Comparison of ENCODE assay signal across 1 cellular context in the genomic region with DNA sequence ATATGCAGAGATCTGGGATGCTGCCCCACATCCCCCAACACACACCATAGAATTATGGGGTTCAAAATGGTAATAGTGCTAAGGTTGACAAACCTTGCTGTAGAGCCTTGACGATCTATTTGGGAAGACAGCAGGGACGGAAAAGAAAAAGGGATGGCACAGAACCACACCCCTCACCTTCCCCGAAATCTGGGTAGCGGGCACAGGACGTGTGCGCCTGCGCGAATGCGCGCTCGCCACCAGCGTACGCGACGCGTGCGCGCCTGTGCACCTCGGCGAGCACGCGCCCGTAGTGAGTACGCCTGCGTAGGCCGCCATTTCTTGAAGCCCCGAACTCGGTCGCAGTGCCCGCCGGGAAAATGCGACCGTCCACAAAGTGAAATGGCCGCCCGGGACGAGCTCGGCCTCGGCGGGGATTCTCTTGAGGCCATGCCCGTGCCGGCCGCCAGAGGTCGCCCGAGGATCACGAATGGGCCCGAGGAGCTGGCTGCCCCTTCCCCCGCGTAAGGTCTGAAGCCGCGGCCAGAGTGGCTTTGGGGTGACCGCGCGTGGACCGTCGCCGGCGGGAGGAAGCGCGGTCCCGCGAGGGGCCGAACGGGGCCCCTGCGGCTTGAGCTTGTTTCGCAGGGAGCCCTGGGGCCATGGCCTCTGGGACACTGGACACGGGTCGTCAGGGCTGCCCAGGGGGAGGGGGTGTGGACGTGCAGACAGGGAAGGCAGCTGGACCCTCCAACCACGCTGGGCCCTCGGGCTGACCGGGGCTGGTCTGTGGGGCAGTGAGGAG.
TF ChIP-seq lines count a peak whose summit lies in the region.

No MANE protein-coding gene starts in this region.

TF ChIP-seq in HEK293, 187 proteins besides CTCF, POLR2A, EP300 and RAD21 (continued from another document and continues in another):
- no peak for TF ChIP-seq ZNF610 (tag by site-specific recombination; IDR thresholded peaks at IDR 0.05; ENCODE audit: borderline replicate concordance)
- TF ChIP-seq ZNF623 (tag by site-specific recombination; IDR thresholded peaks at IDR 0.05) = no peak
- TF ChIP-seq, protein P1, sequence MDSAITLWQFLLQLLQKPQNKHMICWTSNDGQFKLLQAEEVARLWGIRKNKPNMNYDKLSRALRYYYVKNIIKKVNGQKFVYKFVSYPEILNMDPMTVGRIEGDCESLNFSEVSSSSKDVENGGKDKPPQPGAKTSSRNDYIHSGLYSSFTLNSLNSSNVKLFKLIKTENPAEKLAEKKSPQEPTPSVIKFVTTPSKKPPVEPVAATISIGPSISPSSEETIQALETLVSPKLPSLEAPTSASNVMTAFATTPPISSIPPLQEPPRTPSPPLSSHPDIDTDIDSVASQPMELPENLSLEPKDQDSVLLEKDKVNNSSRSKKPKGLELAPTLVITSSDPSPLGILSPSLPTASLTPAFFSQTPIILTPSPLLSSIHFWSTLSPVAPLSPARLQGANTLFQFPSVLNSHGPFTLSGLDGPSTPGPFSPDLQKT (IDR thresholded peaks at IDR 0.05; ENCODE audit: borderline replicate concordance, low read depth, low read length) = no peak
- no peak for TF ChIP-seq ZNF830 (tag by site-specific recombination; IDR thresholded peaks at IDR 0.05; ENCODE audit: low read depth)
- TF ChIP-seq ZNF596 (tag by site-specific recombination; IDR thresholded peaks at IDR 0.05) = no peak
- TF ChIP-seq ZNF747 (tag by site-specific recombination; IDR thresholded peaks at IDR 0.05) = no peak
- TF ChIP-seq, protein P2, sequence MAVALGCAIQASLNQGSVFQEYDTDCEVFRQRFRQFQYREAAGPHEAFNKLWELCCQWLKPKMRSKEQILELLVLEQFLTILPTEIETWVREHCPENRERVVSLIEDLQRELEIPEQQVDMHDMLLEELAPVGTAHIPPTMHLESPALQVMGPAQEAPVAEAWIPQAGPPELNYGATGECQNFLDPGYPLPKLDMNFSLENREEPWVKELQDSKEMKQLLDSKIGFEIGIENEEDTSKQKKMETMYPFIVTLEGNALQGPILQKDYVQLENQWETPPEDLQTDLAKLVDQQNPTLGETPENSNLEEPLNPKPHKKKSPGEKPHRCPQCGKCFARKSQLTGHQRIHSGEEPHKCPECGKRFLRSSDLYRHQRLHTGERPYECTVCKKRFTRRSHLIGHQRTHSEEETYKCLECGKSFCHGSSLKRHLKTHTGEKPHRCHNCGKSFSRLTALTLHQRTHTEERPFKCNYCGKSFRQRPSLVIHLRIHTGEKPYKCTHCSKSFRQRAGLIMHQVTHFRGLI (tag by site-specific recombination; IDR thresholded peaks at IDR 0.05) = no peak
- TF ChIP-seq ZNF785 (tag by site-specific recombination; IDR thresholded peaks at IDR 0.05) = no peak
- TF ChIP-seq, protein P3, sequence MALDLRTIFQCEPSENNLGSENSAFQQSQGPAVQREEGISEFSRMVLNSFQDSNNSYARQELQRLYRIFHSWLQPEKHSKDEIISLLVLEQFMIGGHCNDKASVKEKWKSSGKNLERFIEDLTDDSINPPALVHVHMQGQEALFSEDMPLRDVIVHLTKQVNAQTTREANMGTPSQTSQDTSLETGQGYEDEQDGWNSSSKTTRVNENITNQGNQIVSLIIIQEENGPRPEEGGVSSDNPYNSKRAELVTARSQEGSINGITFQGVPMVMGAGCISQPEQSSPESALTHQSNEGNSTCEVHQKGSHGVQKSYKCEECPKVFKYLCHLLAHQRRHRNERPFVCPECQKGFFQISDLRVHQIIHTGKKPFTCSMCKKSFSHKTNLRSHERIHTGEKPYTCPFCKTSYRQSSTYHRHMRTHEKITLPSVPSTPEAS (tag by site-specific recombination; IDR thresholded peaks at IDR 0.05) = no peak
- no peak for TF ChIP-seq ZNF416 (tag by site-specific recombination; IDR thresholded peaks at IDR 0.05)
- TF ChIP-seq ZNF626 (tag by site-specific recombination; IDR thresholded peaks at IDR 0.05) = no peak
- TF ChIP-seq ZNF76 (tag by site-specific recombination; IDR thresholded peaks at IDR 0.05; ENCODE audit: borderline replicate concordance, low read depth) = peak; percentile 90
- TF ChIP-seq ZNF16 (tag by site-specific recombination; IDR thresholded peaks at IDR 0.05; ENCODE audit: low read depth) = no peak
- TF ChIP-seq ZNF24 (tag by site-specific recombination; IDR thresholded peaks at IDR 0.05) = no peak
- TF ChIP-seq, protein P4, sequence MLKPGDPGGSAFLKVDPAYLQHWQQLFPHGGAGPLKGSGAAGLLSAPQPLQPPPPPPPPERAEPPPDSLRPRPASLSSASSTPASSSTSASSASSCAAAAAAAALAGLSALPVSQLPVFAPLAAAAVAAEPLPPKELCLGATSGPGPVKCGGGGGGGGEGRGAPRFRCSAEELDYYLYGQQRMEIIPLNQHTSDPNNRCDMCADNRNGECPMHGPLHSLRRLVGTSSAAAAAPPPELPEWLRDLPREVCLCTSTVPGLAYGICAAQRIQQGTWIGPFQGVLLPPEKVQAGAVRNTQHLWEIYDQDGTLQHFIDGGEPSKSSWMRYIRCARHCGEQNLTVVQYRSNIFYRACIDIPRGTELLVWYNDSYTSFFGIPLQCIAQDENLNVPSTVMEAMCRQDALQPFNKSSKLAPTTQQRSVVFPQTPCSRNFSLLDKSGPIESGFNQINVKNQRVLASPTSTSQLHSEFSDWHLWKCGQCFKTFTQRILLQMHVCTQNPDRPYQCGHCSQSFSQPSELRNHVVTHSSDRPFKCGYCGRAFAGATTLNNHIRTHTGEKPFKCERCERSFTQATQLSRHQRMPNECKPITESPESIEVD (tag by site-specific recombination; IDR thresholded peaks at IDR 0.05) = no peak
- TF ChIP-seq, protein P5, sequence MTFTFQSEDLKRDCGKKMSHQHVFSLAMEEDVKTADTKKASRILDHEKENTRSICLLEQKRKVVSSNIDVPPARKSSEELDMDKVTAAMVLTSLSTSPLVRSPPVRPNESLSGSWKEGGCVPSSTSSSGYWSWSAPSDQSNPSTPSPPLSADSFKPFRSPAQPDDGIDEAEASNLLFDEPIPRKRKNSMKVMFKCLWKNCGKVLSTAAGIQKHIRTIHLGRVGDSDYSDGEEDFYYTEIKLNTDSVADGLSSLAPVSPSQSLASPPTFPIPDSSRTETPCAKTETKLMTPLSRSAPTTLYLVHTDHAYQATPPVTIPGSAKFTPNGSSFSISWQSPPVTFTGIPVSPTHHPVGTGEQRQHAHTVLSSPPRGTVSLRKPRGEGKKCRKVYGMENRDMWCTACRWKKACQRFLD (tag by site-specific recombination; IDR thresholded peaks at IDR 0.05) = no peak
- TF ChIP-seq GLIS2 (tag by site-specific recombination; IDR thresholded peaks at IDR 0.05) = no peak
- no peak for TF ChIP-seq ZNF202 (tag by site-specific recombination; IDR thresholded peaks at IDR 0.05; ENCODE audit: borderline replicate concordance)
- no peak for TF ChIP-seq MYNN (tag by site-specific recombination; IDR thresholded peaks at IDR 0.05; ENCODE audit: borderline replicate concordance)
- no peak for TF ChIP-seq SETDB1 (IDR thresholded peaks at IDR 0.05; ENCODE audit: insufficient read length, low read length)
- TF ChIP-seq ZNF660 (tag by site-specific recombination; IDR thresholded peaks at IDR 0.05) = peak; percentile 74; the same call in 1 of the 2 replicates
- TF ChIP-seq BCL11A (tag by site-specific recombination; IDR thresholded peaks at IDR 0.05; ENCODE audit: low read depth) = peak; percentile 59; the same call in 1 of the 2 replicates
- TF ChIP-seq, protein P6, sequence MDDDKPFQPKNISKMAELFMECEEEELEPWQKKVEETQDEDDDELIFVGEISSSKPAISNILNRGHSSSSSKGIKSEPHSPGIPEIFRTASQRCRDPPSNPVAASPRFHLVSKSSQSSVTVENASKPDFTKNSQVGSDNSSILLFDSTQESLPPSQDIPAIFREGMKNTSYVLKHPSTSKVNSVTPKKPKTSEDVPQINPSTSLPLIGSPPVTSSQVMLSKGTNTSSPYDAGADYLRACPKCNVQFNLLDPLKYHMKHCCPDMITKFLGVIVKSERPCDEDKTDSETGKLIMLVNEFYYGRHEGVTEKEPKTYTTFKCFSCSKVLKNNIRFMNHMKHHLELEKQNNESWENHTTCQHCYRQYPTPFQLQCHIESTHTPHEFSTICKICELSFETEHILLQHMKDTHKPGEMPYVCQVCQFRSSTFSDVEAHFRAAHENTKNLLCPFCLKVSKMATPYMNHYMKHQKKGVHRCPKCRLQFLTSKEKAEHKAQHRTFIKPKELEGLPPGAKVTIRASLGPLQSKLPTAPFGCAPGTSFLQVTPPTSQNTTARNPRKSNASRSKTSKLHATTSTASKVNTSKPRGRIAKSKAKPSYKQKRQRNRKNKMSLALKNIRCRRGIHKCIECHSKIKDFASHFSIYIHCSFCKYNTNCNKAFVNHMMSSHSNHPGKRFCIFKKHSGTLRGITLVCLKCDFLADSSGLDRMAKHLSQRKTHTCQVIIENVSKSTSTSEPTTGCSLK (tag by site-specific recombination; IDR thresholded peaks at IDR 0.05) = no peak
- TF ChIP-seq ZNF423 (tag by site-specific recombination; IDR thresholded peaks at IDR 0.05) = no peak
- 0 out of 2 replicates have a peak, but pooled peaks have one; percentile 43 for TF ChIP-seq ZNF2 (tag by site-specific recombination; IDR thresholded peaks at IDR 0.05)
- TF ChIP-seq ZNF302 (tag by site-specific recombination; IDR thresholded peaks at IDR 0.05; ENCODE audit: low read depth) = no peak
- TF ChIP-seq ZNF426 (tag by site-specific recombination; IDR thresholded peaks at IDR 0.05) = no peak
- TF ChIP-seq, protein P7, sequence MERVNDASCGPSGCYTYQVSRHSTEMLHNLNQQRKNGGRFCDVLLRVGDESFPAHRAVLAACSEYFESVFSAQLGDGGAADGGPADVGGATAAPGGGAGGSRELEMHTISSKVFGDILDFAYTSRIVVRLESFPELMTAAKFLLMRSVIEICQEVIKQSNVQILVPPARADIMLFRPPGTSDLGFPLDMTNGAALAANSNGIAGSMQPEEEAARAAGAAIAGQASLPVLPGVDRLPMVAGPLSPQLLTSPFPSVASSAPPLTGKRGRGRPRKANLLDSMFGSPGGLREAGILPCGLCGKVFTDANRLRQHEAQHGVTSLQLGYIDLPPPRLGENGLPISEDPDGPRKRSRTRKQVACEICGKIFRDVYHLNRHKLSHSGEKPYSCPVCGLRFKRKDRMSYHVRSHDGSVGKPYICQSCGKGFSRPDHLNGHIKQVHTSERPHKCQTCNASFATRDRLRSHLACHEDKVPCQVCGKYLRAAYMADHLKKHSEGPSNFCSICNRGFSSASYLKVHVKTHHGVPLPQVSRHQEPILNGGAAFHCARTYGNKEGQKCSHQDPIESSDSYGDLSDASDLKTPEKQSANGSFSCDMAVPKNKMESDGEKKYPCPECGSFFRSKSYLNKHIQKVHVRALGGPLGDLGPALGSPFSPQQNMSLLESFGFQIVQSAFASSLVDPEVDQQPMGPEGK (tag by site-specific recombination; IDR thresholded peaks at IDR 0.05) = 0 out of 2 replicates have a peak, but pooled peaks have one; percentile 32
- TF ChIP-seq ZNF670 (tag by site-specific recombination; IDR thresholded peaks at IDR 0.05; ENCODE audit: low read depth) = no peak
- TF ChIP-seq, protein P8, sequence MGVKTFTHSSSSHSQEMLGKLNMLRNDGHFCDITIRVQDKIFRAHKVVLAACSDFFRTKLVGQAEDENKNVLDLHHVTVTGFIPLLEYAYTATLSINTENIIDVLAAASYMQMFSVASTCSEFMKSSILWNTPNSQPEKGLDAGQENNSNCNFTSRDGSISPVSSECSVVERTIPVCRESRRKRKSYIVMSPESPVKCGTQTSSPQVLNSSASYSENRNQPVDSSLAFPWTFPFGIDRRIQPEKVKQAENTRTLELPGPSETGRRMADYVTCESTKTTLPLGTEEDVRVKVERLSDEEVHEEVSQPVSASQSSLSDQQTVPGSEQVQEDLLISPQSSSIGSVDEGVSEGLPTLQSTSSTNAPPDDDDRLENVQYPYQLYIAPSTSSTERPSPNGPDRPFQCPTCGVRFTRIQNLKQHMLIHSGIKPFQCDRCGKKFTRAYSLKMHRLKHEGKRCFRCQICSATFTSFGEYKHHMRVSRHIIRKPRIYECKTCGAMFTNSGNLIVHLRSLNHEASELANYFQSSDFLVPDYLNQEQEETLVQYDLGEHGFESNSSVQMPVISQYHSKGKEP (tag by site-specific recombination; IDR thresholded peaks at IDR 0.05) = no peak
- TF ChIP-seq ZBTB7A (tag by site-specific recombination; IDR thresholded peaks at IDR 0.05; ENCODE audit: low read depth) = no peak
- TF ChIP-seq, protein P9, sequence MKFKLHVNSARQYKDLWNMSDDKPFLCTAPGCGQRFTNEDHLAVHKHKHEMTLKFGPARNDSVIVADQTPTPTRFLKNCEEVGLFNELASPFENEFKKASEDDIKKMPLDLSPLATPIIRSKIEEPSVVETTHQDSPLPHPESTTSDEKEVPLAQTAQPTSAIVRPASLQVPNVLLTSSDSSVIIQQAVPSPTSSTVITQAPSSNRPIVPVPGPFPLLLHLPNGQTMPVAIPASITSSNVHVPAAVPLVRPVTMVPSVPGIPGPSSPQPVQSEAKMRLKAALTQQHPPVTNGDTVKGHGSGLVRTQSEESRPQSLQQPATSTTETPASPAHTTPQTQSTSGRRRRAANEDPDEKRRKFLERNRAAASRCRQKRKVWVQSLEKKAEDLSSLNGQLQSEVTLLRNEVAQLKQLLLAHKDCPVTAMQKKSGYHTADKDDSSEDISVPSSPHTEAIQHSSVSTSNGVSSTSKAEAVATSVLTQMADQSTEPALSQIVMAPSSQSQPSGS (tag by site-specific recombination; IDR thresholded peaks at IDR 0.05; ENCODE audit: low read depth) = no peak
- TF ChIP-seq ZNF155 (tag by site-specific recombination; IDR thresholded peaks at IDR 0.05) = no peak
- peak; percentile 61; the same call in 1 of the 2 replicates for TF ChIP-seq ZEB2 (tag by site-specific recombination; IDR thresholded peaks at IDR 0.05)
- no peak for TF ChIP-seq REPIN1 (tag by site-specific recombination; IDR thresholded peaks at IDR 0.05; ENCODE audit: low read depth)
- no peak for TF ChIP-seq ZNF174 (tag by site-specific recombination; IDR thresholded peaks at IDR 0.05)
- TF ChIP-seq, protein P10, sequence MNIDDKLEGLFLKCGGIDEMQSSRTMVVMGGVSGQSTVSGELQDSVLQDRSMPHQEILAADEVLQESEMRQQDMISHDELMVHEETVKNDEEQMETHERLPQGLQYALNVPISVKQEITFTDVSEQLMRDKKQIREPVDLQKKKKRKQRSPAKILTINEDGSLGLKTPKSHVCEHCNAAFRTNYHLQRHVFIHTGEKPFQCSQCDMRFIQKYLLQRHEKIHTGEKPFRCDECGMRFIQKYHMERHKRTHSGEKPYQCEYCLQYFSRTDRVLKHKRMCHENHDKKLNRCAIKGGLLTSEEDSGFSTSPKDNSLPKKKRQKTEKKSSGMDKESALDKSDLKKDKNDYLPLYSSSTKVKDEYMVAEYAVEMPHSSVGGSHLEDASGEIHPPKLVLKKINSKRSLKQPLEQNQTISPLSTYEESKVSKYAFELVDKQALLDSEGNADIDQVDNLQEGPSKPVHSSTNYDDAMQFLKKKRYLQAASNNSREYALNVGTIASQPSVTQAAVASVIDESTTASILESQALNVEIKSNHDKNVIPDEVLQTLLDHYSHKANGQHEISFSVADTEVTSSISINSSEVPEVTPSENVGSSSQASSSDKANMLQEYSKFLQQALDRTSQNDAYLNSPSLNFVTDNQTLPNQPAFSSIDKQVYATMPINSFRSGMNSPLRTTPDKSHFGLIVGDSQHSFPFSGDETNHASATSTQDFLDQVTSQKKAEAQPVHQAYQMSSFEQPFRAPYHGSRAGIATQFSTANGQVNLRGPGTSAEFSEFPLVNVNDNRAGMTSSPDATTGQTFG (tag by site-specific recombination; IDR thresholded peaks at IDR 0.05; ENCODE audit: borderline replicate concordance) = no peak
- peak; percentile 68; the same call in 1 of the 2 replicates for TF ChIP-seq BCL11B (tag by site-specific recombination; IDR thresholded peaks at IDR 0.05; ENCODE audit: low read depth)
- no peak for TF ChIP-seq ZNF274 (IDR thresholded peaks at IDR 0.05; ENCODE audit: low read length)
- TF ChIP-seq ZNF274 (tag by site-specific recombination; IDR thresholded peaks at IDR 0.05; ENCODE audit: borderline replicate concordance) = no peak
- no peak for TF ChIP-seq ZNF768 (tag by site-specific recombination; IDR thresholded peaks at IDR 0.05)
- TF ChIP-seq ZNF350 (tag by site-specific recombination; IDR thresholded peaks at IDR 0.05) = no peak
